In genomic region chr7:141012044-141012685, GRCh38 we compare ENCODE assay signal across 1 cellular context.
TF ChIP-seq lines count a peak whose summit lies in the region.

No MANE protein-coding gene starts in this region.

TF ChIP-seq in GM12878, 131 proteins besides CTCF, POLR2A, EP300 and RAD21 (continued from another document):
- no peak for TF ChIP-seq CUX1 (IDR thresholded peaks at IDR 0.05; ENCODE audit: insufficient replicate concordance, low read depth, low read length)
